ENCODE assay signal across 1 cellular context in the genomic region with DNA sequence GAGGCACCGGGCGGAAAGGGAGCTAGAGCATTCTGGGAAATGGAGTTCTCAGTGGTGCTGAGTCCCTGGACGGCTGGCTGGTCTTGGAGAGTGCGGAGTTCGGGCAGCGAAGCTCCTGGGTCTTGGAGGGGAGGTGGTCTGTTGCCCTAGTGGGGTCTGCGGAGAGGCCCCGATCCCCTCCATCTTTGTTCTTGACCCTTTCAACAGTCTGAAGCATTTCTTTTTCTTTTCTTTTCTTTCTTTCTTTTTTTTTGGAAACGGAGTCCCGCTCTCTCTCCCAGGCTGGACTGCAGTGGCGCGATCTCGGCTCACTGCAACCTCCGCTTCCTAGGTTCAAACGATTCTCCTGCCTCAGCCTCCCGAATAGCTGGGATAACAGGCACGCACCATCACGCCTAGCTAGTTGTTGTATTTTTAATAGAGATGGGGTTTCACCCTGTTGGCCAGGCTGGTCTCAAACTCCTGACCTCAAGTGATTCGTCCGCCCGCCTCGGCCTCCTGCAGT.
TF ChIP-seq lines count a peak whose summit lies in the region.

No MANE protein-coding gene starts in this region.

TF ChIP-seq in HEK293, 187 proteins besides CTCF, POLR2A, EP300 and RAD21 (continued from another document):
- TF ChIP-seq ZNF785 (tag by site-specific recombination; IDR thresholded peaks at IDR 0.05) (peak; percentile 79), ZSCAN23 (tag by site-specific recombination; IDR thresholded peaks at IDR 0.05) (no peak), ZNF433 (tag by site-specific recombination; IDR thresholded peaks at IDR 0.05; ENCODE audit: low read depth) (no peak), ZNF354C (tag by site-specific recombination; IDR thresholded peaks at IDR 0.05; ENCODE audit: borderline replicate concordance, low read depth) (no peak), ZBTB17 (tag by site-specific recombination; IDR thresholded peaks at IDR 0.05) (peak; percentile 97), GLI4 (tag by site-specific recombination; IDR thresholded peaks at IDR 0.05) (0 out of 2 replicates have a peak, but pooled peaks have one; percentile 40), BCL11B (tag by site-specific recombination; IDR thresholded peaks at IDR 0.05; ENCODE audit: low read depth) (0 out of 2 replicates have a peak, but pooled peaks have one; percentile 31), ZNF777 (tag by site-specific recombination; IDR thresholded peaks at IDR 0.05; ENCODE audit: borderline replicate concordance) (peak; percentile 60), ZNF626 (tag by site-specific recombination; IDR thresholded peaks at IDR 0.05) (no peak), ZNF366 (tag by site-specific recombination; conservative IDR thresholded peaks at IDR 0.05) (0 out of 2 replicates have a peak, but pooled peaks have one; percentile 8), ZNF132 (tag by site-specific recombination; IDR thresholded peaks at IDR 0.05; ENCODE audit: borderline replicate concordance) (no peak)
- TF ChIP-seq, protein P1, sequence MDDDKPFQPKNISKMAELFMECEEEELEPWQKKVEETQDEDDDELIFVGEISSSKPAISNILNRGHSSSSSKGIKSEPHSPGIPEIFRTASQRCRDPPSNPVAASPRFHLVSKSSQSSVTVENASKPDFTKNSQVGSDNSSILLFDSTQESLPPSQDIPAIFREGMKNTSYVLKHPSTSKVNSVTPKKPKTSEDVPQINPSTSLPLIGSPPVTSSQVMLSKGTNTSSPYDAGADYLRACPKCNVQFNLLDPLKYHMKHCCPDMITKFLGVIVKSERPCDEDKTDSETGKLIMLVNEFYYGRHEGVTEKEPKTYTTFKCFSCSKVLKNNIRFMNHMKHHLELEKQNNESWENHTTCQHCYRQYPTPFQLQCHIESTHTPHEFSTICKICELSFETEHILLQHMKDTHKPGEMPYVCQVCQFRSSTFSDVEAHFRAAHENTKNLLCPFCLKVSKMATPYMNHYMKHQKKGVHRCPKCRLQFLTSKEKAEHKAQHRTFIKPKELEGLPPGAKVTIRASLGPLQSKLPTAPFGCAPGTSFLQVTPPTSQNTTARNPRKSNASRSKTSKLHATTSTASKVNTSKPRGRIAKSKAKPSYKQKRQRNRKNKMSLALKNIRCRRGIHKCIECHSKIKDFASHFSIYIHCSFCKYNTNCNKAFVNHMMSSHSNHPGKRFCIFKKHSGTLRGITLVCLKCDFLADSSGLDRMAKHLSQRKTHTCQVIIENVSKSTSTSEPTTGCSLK (tag by site-specific recombination; IDR thresholded peaks at IDR 0.05), result no peak
- TF ChIP-seq, protein P2, sequence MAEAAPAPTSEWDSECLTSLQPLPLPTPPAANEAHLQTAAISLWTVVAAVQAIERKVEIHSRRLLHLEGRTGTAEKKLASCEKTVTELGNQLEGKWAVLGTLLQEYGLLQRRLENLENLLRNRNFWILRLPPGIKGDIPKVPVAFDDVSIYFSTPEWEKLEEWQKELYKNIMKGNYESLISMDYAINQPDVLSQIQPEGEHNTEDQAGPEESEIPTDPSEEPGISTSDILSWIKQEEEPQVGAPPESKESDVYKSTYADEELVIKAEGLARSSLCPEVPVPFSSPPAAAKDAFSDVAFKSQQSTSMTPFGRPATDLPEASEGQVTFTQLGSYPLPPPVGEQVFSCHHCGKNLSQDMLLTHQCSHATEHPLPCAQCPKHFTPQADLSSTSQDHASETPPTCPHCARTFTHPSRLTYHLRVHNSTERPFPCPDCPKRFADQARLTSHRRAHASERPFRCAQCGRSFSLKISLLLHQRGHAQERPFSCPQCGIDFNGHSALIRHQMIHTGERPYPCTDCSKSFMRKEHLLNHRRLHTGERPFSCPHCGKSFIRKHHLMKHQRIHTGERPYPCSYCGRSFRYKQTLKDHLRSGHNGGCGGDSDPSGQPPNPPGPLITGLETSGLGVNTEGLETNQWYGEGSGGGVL (tag by site-specific recombination; IDR thresholded peaks at IDR 0.05), result no peak
